In the genomic region with DNA sequence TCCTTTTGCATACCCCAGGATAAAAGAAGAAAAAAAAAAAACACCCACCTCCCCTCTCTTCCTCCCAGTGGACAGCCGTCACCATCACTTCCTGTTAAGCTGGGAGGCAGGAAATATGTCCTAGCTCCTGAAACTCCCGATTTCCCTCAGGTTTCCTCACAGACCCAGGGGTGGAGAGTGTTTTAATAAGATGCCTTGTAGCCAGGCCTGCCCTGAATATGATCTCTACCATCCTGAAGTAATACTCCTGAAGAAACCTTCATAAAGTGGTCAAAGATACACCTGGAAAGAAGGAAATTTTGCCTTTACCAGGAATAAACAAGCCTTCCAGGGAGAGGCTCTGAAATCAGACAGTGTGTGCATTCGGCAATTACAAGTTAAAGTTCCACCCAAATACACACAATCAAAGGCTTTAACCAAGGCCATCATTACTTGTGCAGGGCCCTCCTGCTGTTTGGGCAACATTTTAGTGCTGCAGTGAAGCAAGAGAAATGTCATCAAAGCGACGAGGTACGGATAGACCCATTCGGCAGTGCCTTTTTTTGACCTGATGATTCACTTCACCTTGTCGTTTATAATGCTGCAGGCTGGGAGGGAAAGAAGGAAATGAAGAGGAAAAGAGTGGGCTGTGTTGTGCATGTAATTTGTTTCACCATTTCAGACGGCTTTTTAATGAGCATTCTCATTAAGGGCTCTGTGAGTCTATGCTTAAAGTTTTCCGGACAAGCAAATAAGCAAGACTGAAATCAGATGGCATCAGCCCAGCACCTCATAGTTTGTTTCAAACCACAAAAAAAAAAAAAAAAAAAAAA, we compare ENCODE assay signal across 1 cellular context.
TF ChIP-seq lines count a peak whose summit lies in the region.

No MANE protein-coding gene starts in this region.

TF ChIP-seq in HepG2, 621 proteins besides CTCF, POLR2A, EP300 and RAD21 (continued from another document and continues in another):
- TF ChIP-seq BCL6 (CRISPR knock-in tag; IDR thresholded peaks at IDR 0.05) (peak; percentile 90), ZNF446 (CRISPR knock-in tag; IDR thresholded peaks at IDR 0.05) (no peak), ZNF660 (CRISPR knock-in tag; IDR thresholded peaks at IDR 0.05; ENCODE audit: borderline replicate concordance, low read depth) (no peak), ZNF3 (CRISPR knock-in tag; IDR thresholded peaks at IDR 0.05) (no peak), ZNF773 (CRISPR knock-in tag; IDR thresholded peaks at IDR 0.05; ENCODE audit: borderline replicate concordance) (no peak), RBFOX2 (IDR thresholded peaks at IDR 0.05; ENCODE audit: low read depth, low read length) (no peak), ZNF775 (CRISPR knock-in tag; IDR thresholded peaks at IDR 0.05; ENCODE audit: borderline replicate concordance) (no peak), FOXM1 (CRISPR knock-in tag; IDR thresholded peaks at IDR 0.05) (no peak), HDAC6 (IDR thresholded peaks at IDR 0.05; ENCODE audit: low read depth, low read length) (no peak), MAFK (conservative IDR thresholded peaks at IDR 0.05 in 1 of 2, IDR thresholded peaks at IDR 0.05 in 1 of 2; ENCODE audit: low read length in 2 of 2) (no peak), ZNF101 (CRISPR knock-in tag; IDR thresholded peaks at IDR 0.05; ENCODE audit: borderline replicate concordance, low read depth) (no peak), ZSCAN31 (CRISPR knock-in tag; IDR thresholded peaks at IDR 0.05; ENCODE audit: low read depth) (no peak), ZMYM2 (CRISPR knock-in tag; IDR thresholded peaks at IDR 0.05) (no peak), HMG20A (CRISPR knock-in tag; IDR thresholded peaks at IDR 0.05; ENCODE audit: borderline replicate concordance) (peak; percentile 84), NCOR1 (IDR thresholded peaks at IDR 0.05; ENCODE audit: borderline replicate concordance, low read length) (peak; percentile 52; the same call in 1 of the 2 replicates), ARID2 (CRISPR knock-in tag; IDR thresholded peaks at IDR 0.05; ENCODE audit: borderline replicate concordance) (no peak), PITX1 (CRISPR knock-in tag; IDR thresholded peaks at IDR 0.05) (peak; percentile 84; the same call in 1 of the 2 replicates), ZNF570 (CRISPR knock-in tag; IDR thresholded peaks at IDR 0.05; ENCODE audit: borderline replicate concordance) (no peak), MEIS1 (CRISPR knock-in tag; IDR thresholded peaks at IDR 0.05; ENCODE audit: borderline replicate concordance) (no peak), ZNF605 (CRISPR knock-in tag; IDR thresholded peaks at IDR 0.05) (no peak), CBX5 (CRISPR knock-in tag; IDR thresholded peaks at IDR 0.05; ENCODE audit: borderline replicate concordance) (peak; percentile 59; the same call in 1 of the 2 replicates), SOX6 (IDR thresholded peaks at IDR 0.05) (no peak), SOX6 (CRISPR knock-in tag; IDR thresholded peaks at IDR 0.05) (peak; percentile 90), SALL1 (CRISPR knock-in tag; IDR thresholded peaks at IDR 0.05) (peak; percentile 86), GATAD2A (CRISPR knock-in tag; IDR thresholded peaks at IDR 0.05) (peak; percentile 86), ZNF263 (CRISPR knock-in tag; IDR thresholded peaks at IDR 0.05) (no peak), BRD4 (CRISPR knock-in tag; IDR thresholded peaks at IDR 0.05) (peak; percentile 70), ZNF589 (CRISPR knock-in tag; conservative IDR thresholded peaks at IDR 0.05) (no peak), MYNN (CRISPR knock-in tag; IDR thresholded peaks at IDR 0.05; ENCODE audit: low read depth) (no peak), POLR2AphosphoS2 (IDR thresholded peaks at IDR 0.05; ENCODE audit: low read depth, low read length) (no peak), ZNF619 (CRISPR knock-in tag; IDR thresholded peaks at IDR 0.05) (no peak)
- TF ChIP-seq, protein P1, sequence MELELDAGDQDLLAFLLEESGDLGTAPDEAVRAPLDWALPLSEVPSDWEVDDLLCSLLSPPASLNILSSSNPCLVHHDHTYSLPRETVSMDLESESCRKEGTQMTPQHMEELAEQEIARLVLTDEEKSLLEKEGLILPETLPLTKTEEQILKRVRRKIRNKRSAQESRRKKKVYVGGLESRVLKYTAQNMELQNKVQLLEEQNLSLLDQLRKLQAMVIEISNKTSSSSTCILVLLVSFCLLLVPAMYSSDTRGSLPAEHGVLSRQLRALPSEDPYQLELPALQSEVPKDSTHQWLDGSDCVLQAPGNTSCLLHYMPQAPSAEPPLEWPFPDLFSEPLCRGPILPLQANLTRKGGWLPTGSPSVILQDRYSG (CRISPR knock-in tag; IDR thresholded peaks at IDR 0.05) = no peak
- TF ChIP-seq, protein P2, sequence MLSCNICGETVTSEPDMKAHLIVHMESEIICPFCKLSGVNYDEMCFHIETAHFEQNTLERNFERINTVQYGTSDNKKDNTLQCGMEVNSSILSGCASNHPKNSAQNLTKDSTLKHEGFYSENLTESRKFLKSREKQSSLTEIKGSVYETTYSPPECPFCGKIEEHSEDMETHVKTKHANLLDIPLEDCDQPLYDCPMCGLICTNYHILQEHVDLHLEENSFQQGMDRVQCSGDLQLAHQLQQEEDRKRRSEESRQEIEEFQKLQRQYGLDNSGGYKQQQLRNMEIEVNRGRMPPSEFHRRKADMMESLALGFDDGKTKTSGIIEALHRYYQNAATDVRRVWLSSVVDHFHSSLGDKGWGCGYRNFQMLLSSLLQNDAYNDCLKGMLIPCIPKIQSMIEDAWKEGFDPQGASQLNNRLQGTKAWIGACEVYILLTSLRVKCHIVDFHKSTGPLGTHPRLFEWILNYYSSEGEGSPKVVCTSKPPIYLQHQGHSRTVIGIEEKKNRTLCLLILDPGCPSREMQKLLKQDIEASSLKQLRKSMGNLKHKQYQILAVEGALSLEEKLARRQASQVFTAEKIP (CRISPR knock-in tag; IDR thresholded peaks at IDR 0.05; ENCODE audit: borderline replicate concordance) = no peak
- TF ChIP-seq, protein P3, sequence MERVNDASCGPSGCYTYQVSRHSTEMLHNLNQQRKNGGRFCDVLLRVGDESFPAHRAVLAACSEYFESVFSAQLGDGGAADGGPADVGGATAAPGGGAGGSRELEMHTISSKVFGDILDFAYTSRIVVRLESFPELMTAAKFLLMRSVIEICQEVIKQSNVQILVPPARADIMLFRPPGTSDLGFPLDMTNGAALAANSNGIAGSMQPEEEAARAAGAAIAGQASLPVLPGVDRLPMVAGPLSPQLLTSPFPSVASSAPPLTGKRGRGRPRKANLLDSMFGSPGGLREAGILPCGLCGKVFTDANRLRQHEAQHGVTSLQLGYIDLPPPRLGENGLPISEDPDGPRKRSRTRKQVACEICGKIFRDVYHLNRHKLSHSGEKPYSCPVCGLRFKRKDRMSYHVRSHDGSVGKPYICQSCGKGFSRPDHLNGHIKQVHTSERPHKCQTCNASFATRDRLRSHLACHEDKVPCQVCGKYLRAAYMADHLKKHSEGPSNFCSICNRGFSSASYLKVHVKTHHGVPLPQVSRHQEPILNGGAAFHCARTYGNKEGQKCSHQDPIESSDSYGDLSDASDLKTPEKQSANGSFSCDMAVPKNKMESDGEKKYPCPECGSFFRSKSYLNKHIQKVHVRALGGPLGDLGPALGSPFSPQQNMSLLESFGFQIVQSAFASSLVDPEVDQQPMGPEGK (CRISPR knock-in tag; IDR thresholded peaks at IDR 0.05) = 0 out of 2 replicates have a peak, but pooled peaks have one; percentile 25
- TF ChIP-seq, protein P4, sequence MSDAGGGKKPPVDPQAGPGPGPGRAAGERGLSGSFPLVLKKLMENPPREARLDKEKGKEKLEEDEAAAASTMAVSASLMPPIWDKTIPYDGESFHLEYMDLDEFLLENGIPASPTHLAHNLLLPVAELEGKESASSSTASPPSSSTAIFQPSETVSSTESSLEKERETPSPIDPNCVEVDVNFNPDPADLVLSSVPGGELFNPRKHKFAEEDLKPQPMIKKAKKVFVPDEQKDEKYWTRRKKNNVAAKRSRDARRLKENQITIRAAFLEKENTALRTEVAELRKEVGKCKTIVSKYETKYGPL (CRISPR knock-in tag; IDR thresholded peaks at IDR 0.05) = no peak
- TF ChIP-seq, protein P5, sequence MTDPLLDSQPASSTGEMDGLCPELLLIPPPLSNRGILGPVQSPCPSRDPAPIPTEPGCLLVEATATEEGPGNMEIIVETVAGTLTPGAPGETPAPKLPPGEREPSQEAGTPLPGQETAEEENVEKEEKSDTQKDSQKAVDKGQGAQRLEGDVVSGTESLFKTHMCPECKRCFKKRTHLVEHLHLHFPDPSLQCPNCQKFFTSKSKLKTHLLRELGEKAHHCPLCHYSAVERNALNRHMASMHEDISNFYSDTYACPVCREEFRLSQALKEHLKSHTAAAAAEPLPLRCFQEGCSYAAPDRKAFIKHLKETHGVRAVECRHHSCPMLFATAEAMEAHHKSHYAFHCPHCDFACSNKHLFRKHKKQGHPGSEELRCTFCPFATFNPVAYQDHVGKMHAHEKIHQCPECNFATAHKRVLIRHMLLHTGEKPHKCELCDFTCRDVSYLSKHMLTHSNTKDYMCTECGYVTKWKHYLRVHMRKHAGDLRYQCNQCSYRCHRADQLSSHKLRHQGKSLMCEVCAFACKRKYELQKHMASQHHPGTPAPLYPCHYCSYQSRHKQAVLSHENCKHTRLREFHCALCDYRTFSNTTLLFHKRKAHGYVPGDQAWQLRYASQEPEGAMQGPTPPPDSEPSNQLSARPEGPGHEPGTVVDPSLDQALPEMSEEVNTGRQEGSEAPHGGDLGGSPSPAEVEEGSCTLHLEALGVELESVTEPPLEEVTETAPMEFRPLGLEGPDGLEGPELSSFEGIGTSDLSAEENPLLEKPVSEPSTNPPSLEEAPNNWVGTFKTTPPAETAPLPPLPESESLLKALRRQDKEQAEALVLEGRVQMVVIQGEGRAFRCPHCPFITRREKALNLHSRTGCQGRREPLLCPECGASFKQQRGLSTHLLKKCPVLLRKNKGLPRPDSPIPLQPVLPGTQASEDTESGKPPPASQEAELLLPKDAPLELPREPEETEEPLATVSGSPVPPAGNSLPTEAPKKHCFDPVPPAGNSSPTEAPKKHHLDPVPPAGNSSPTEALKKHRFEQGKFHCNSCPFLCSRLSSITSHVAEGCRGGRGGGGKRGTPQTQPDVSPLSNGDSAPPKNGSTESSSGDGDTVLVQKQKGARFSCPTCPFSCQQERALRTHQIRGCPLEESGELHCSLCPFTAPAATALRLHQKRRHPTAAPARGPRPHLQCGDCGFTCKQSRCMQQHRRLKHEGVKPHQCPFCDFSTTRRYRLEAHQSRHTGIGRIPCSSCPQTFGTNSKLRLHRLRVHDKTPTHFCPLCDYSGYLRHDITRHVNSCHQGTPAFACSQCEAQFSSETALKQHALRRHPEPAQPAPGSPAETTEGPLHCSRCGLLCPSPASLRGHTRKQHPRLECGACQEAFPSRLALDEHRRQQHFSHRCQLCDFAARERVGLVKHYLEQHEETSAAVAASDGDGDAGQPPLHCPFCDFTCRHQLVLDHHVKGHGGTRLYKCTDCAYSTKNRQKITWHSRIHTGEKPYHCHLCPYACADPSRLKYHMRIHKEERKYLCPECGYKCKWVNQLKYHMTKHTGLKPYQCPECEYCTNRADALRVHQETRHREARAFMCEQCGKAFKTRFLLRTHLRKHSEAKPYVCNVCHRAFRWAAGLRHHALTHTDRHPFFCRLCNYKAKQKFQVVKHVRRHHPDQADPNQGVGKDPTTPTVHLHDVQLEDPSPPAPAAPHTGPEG (CRISPR knock-in tag; IDR thresholded peaks at IDR 0.05) = no peak
- TF ChIP-seq, protein P6, sequence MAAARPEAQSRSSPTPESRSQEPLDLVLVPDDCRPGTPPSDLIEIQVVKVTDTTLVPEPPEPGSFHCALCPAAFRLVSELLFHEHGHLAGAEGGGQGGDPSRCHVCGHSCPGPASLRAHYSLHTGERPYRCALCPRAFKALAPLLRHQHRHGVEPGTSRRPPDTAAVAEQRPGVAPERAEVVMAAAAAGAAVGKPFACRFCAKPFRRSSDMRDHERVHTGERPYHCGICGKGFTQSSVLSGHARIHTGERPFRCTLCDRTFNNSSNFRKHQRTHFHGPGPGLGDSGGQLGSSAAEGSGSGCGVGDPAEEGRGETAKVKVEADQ (CRISPR knock-in tag; IDR thresholded peaks at IDR 0.05; ENCODE audit: borderline replicate concordance) = no peak
- TF ChIP-seq, protein P7, sequence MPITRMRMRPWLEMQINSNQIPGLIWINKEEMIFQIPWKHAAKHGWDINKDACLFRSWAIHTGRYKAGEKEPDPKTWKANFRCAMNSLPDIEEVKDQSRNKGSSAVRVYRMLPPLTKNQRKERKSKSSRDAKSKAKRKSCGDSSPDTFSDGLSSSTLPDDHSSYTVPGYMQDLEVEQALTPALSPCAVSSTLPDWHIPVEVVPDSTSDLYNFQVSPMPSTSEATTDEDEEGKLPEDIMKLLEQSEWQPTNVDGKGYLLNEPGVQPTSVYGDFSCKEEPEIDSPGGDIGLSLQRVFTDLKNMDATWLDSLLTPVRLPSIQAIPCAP (CRISPR knock-in tag; IDR thresholded peaks at IDR 0.05; ENCODE audit: low read depth) = no peak
- TF ChIP-seq, protein P8, sequence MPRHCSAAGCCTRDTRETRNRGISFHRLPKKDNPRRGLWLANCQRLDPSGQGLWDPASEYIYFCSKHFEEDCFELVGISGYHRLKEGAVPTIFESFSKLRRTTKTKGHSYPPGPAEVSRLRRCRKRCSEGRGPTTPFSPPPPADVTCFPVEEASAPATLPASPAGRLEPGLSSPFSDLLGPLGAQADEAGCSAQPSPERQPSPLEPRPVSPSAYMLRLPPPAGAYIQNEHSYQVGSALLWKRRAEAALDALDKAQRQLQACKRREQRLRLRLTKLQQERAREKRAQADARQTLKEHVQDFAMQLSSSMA (CRISPR knock-in tag; IDR thresholded peaks at IDR 0.05) = no peak
- TF ChIP-seq, protein P9, sequence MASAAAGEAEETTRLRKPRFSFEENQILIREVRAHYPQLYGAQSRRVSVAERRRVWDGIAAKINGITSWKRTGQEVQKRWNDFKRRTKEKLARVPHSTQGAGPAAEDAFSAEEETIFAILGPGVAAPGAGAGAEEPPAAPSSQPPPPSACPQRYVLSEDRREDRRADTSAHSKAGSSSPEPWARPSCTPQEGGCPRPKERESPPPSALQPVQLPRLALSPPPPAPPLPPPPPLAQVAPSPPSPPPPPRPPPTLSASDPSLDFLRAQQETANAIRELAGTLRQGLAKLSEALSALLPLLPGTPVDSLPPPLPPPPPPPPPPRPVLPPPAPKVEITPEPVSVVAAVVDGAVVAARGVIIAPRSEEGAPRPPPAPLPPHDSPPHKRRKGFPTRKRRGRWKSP (CRISPR knock-in tag; IDR thresholded peaks at IDR 0.05) = 0 out of 2 replicates have a peak, but pooled peaks have one; percentile 37
- TF ChIP-seq, protein P10, sequence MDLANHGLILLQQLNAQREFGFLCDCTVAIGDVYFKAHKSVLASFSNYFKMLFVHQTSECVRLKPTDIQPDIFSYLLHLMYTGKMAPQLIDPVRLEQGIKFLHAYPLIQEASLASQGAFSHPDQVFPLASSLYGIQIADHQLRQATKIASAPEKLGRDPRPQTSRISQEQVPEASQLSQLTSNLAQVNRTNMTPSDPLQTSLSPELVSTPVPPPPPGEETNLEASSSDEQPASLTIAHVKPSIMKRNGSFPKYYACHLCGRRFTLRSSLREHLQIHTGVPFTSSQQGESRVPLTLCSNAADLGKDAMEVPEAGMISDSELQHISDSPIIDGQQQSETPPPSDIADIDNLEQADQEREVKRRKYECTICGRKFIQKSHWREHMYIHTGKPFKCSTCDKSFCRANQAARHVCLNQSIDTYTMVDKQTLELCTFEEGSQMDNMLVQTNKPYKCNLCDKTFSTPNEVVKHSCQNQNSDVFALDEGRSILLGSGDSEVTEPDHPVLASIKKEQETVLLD (CRISPR knock-in tag; IDR thresholded peaks at IDR 0.05; ENCODE audit: low read depth) = no peak
- TF ChIP-seq, protein P11, sequence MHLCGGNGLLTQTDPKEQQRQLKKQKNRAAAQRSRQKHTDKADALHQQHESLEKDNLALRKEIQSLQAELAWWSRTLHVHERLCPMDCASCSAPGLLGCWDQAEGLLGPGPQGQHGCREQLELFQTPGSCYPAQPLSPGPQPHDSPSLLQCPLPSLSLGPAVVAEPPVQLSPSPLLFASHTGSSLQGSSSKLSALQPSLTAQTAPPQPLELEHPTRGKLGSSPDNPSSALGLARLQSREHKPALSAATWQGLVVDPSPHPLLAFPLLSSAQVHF (CRISPR knock-in tag; IDR thresholded peaks at IDR 0.05) = no peak
